Comparison of ENCODE assay signal across 18 cellular contexts in the genomic region with DNA sequence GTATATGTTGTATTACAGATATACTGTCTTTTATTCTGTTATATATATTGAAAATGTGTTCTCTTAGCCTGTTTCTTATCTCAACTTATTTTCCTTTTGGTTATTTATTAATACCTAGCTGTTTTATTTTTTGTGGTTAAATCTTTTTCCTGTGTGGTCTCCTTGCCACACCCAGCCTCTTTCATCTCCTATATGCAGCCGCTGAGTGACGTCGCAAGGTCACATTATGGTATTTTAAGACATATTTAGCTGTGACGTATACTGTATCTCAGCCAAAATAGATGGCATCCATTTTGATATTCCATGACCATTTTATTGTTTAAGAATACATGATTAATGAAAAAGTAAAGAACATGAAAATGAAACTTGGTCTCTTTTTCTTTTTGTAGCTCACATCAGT. TPM values are rescaled to one million over a fixed set of nuclear protein-coding genes. Genes with fewer than 3 reads are reported as not detected.
DNase-seq lines count a peak whose midpoint lies in the region; ATAC-seq lines count a peak whose summit lies in the region.
"Had no signal": no experiment of that assay in that cellular context is flagged by ENCODE, and none has a peak within 500 bp of the region (broad histone marks: within the 10 kb centered on the region; RNA-seq: fewer than 3 reads in every experiment).

No MANE protein-coding gene starts in this region.

- peaks cover 2% of the 10 kb centered on the region for H3K36me3 Mint-ChIP-seq in activated naive CD8-positive, alpha-beta T cell
- H3K36me3 Mint-ChIP-seq in activated naive CD8-positive, alpha-beta T cell treated with anti-CD3 and anti-CD28 coated beads, Interleukin-2, amount 50 U/mL, for 24 hours (ENCODE audit: low read depth): peaks cover 53% of the 10 kb centered on the region
- H3K36me3 Mint-ChIP-seq in naive thymus-derived CD4-positive, alpha-beta T cell: peaks cover 0 to 37% (median 0%) of the 10 kb centered on the region in 5 donors
- H3K36me3 Mint-ChIP-seq: naive B cell had no signal

- H3K27ac ChIP-seq in naive thymus-derived CD4-positive, alpha-beta T cell (ENCODE audit: low read depth, low read length): no peak overlapping the region
- H3K27ac ChIP-seq: foreskin keratinocyte, WERI-Rb-1 had no signal

- no peaks in the 10 kb centered on the region for H3K27me3 Mint-ChIP-seq in activated naive CD8-positive, alpha-beta T cell
- no peaks in the 10 kb centered on the region for H3K27me3 Mint-ChIP-seq in activated naive CD8-positive, alpha-beta T cell treated with anti-CD3 and anti-CD28 coated beads, Interleukin-2, amount 50 U/mL, for 24 hours
- H3K27me3 Mint-ChIP-seq in naive thymus-derived CD4-positive, alpha-beta T cell: no peaks in the 10 kb centered on the region
- H3K27me3 Mint-ChIP-seq: naive B cell; progenitor cell of endocrine pancreas; stimulated activated naive CD8-positive, alpha-beta T cell treated with anti-CD3 and anti-CD28 coated beads, Interleukin-15, Interleukin-2, amounts not matched to agents 100 ng/mL and 50 ng/mL, for 24 hours had no signal

- H3K36me3 ChIP-seq in naive thymus-derived CD4-positive, alpha-beta T cell (ENCODE audit: control insufficient read depth in 2 of 3, insufficient read depth in 3 of 3, low read length in 3 of 3): no peaks in the 10 kb centered on the region

- H3K4me3 ChIP-seq in naive thymus-derived CD4-positive, alpha-beta T cell (ENCODE audit: low read length): no peak overlapping the region
- H3K4me3 ChIP-seq: smooth muscle cell had no signal

- peak overlapping the region; percentile 25 for H3K4me3 Mint-ChIP-seq in activated naive CD8-positive, alpha-beta T cell
- no peak overlapping the region for H3K4me3 Mint-ChIP-seq in activated naive CD8-positive, alpha-beta T cell treated with anti-CD3 and anti-CD28 coated beads, Interleukin-2, amount 50 U/mL, for 24 hours
- peak overlapping the region in 9 of 10 donors; percentile 13 to 80 (median 62) for H3K4me3 Mint-ChIP-seq in naive thymus-derived CD4-positive, alpha-beta T cell
- H3K4me3 Mint-ChIP-seq: naive B cell; stimulated activated naive CD8-positive, alpha-beta T cell treated with anti-CD3 and anti-CD28 coated beads, Interleukin-15, Interleukin-2, amounts not matched to agents 100 ng/mL and 50 ng/mL, for 24 hours had no signal

- CTCF ChIA-PET in naive thymus-derived CD4-positive, alpha-beta T cell (lab: Charles Lee): interaction anchor here (0.7 to 1.3 kb wide), 5 partner anchors 9 to 807 kb away, joined by 3 to 5 read pairs (median 4); a partner anchor contains a TSS

- no peaks in the 10 kb centered on the region for H3K9me3 Mint-ChIP-seq in activated naive CD8-positive, alpha-beta T cell (ENCODE audit: low read depth)
- H3K9me3 Mint-ChIP-seq in activated naive CD8-positive, alpha-beta T cell treated with anti-CD3 and anti-CD28 coated beads, Interleukin-2, amount 50 U/mL, for 24 hours: no peaks in the 10 kb centered on the region
- H3K9me3 Mint-ChIP-seq in naive thymus-derived CD4-positive, alpha-beta T cell: no peaks in the 10 kb centered on the region
- H3K9me3 Mint-ChIP-seq: naive B cell; stimulated activated naive CD8-positive, alpha-beta T cell treated with anti-CD3 and anti-CD28 coated beads, Interleukin-15, Interleukin-2, amounts not matched to agents 100 ng/mL and 50 ng/mL, for 24 hours had no signal

- POLR2A ChIA-PET in naive thymus-derived CD4-positive, alpha-beta T cell (lab: Charles Lee): interaction anchor here (1.0 to 1.4 kb wide), 2 partner anchors 8 to 9 kb away, joined by 4 read pairs; no protein-coding TSS in a partner anchor

- DNase-seq in activated naive CD8-positive, alpha-beta T cell treated with anti-CD3 and anti-CD28 coated beads, Interleukin-2, amount 50 U/mL, for 24 hours: no peak
- DNase-seq in T-helper 22 cell (ENCODE audit: low read depth): peak; percentile 61
- DNase-seq in naive thymus-derived CD4-positive, alpha-beta T cell: peak in 7 of 9 donors; percentile 48 to 79 (median 71)
- no peak for DNase-seq in NCI-H2107 (lab: John Stamatoyannopoulos, UW)
- no peak for DNase-seq in HT-29 (ENCODE audit: low spot score)
- no peak for DNase-seq in HuH-7 (ENCODE audit: low spot score)
- DNase-seq: DMS79, foreskin keratinocyte, naive B cell, NCI-H1694 treated with DMSO at 0.1 percent for 48 hours, NCI-H524, OCI-M1, WERI-Rb-1 had no signal

- H3K9me3 ChIP-seq in naive thymus-derived CD4-positive, alpha-beta T cell (ENCODE audit: control insufficient read depth in 2 of 3, low read length in 3 of 3): no peaks in the 10 kb centered on the region

- no peaks in the 10 kb centered on the region for H3K27me3 ChIP-seq in naive thymus-derived CD4-positive, alpha-beta T cell (ENCODE audit: control insufficient read depth in 2 of 2, insufficient read depth in 2 of 2, low read length in 2 of 2)
- H3K27me3 ChIP-seq: foreskin keratinocyte had no signal

- H3K4me1 Mint-ChIP-seq in activated naive CD8-positive, alpha-beta T cell (ENCODE audit: low read depth): peaks cover 15% of the 10 kb centered on the region
- peaks cover 18% of the 10 kb centered on the region for H3K4me1 Mint-ChIP-seq in activated naive CD8-positive, alpha-beta T cell treated with anti-CD3 and anti-CD28 coated beads, Interleukin-2, amount 50 U/mL, for 24 hours
- peaks cover 8 to 47% (median 27%) of the 10 kb centered on the region in 7 donors for H3K4me1 Mint-ChIP-seq in naive thymus-derived CD4-positive, alpha-beta T cell

- intact Hi-C loops in naive thymus-derived CD4-positive, alpha-beta T cell (cut with micrococcal nuclease): loop anchor here in 1 of 2 donors (1.0 kb wide), 1 partner anchor 9 kb away; no protein-coding TSS in a partner anchor

- H3K27ac Mint-ChIP-seq in activated naive CD8-positive, alpha-beta T cell: no peak overlapping the region
- H3K27ac Mint-ChIP-seq in activated naive CD8-positive, alpha-beta T cell treated with anti-CD3 and anti-CD28 coated beads, Interleukin-2, amount 50 U/mL, for 24 hours: no peak overlapping the region
- H3K27ac Mint-ChIP-seq in naive thymus-derived CD4-positive, alpha-beta T cell: peak overlapping the region; percentile 56 to 96 (median 87)
- H3K27ac Mint-ChIP-seq: naive B cell; progenitor cell of endocrine pancreas; stimulated activated naive CD8-positive, alpha-beta T cell treated with anti-CD3 and anti-CD28 coated beads, Interleukin-15, Interleukin-2, amounts not matched to agents 100 ng/mL and 50 ng/mL, for 24 hours had no signal

- H3K4me1 ChIP-seq in naive thymus-derived CD4-positive, alpha-beta T cell (ENCODE audit: control insufficient read depth in 2 of 2, insufficient read depth in 2 of 2, low read length in 2 of 2): peaks cover 6 to 15% of the 10 kb centered on the region in 2 donors
- H3K4me1 ChIP-seq: foreskin keratinocyte had no signal

- ATAC-seq in activated naive CD8-positive, alpha-beta T cell treated with anti-CD3 and anti-CD28 coated beads, Interleukin-2, amount 50 U/mL, for 24 hours: no peak
- ATAC-seq in HG02938 (IDR thresholded peaks at IDR 0.05; ENCODE audit: unreplicated experiment): peak; percentile 74
- peak; percentile 78 for ATAC-seq in naive thymus-derived CD4-positive, alpha-beta T cell
- ATAC-seq: foreskin keratinocyte had no signal

RNA-seq across cellular contexts. Expression of a gene that starts 29.1 kb away (rescaled TPM):
- total RNA-seq in naive thymus-derived CD4-positive, alpha-beta T cell: 10 to 100 TPM in 1 of 5 experiments, 1 to 10 TPM in 4; 2.1 to 79.9 (median 4.1) TPM
- 1 to 10 TPM in 1 of 2 donors, under 1 TPM in 1; 0.83 to 2.3 TPM for polyA plus RNA-seq in naive thymus-derived CD4-positive, alpha-beta T cell
- 25.6 and 33.1 TPM in 2 replicates for total RNA-seq in HT-29 (2014; rRNA removed; shearing (Covaris generic))

Comparison
In these comparisons a context has a peak if more than half of its experiments do, and no peak if none do; other contexts are left out.
1. H3K27ac Mint-ChIP-seq: peak in naive thymus-derived CD4-positive, alpha-beta T cell (9 of 9); none in activated naive CD8-positive, alpha-beta T cell (single experiment) and activated naive CD8-positive, alpha-beta T cell treated with anti-CD3 and anti-CD28 coated beads, Interleukin-2, amount 50 U/mL, for 24 hours (single experiment).
2. DNase-seq: peak in T-helper 22 cell (single experiment) and naive thymus-derived CD4-positive, alpha-beta T cell (7 of 9); none in activated naive CD8-positive, alpha-beta T cell treated with anti-CD3 and anti-CD28 coated beads, Interleukin-2, amount 50 U/mL, for 24 hours (single experiment), NCI-H2107 (single experiment), HT-29 (single experiment) and HuH-7 (single experiment).